ENCODE assay signal across 9 cellular contexts in genomic region chr11:33063326-33063775, GRCh38. TPM values are rescaled to one million over a fixed set of nuclear protein-coding genes. Genes with fewer than 3 reads are reported as not detected.
DNase-seq lines count a peak whose midpoint lies in the region; ATAC-seq and TF ChIP-seq lines count a peak whose summit lies in the region.
"Had no signal": no experiment of that assay in that cellular context is flagged by ENCODE, and none has a peak within 500 bp of the region (broad histone marks: within the 10 kb centered on the region; RNA-seq: fewer than 3 reads in every experiment).

No MANE protein-coding gene starts in this region.

- no peak overlapping the region for H2BK12ac ChIP-seq in mesenchymal stem cell (ENCODE audit: low read length in 2 of 2)

- TF ChIP-seq CTCF in GM12865 (IDR thresholded peaks at IDR 0.05; ENCODE audit: insufficient read depth, low read depth, low read length, missing control alignments): no peak
- no peak for TF ChIP-seq CTCF in esophagus muscularis mucosa (IDR thresholded peaks at IDR 0.05)
- TF ChIP-seq CTCF in endothelial cell (IDR thresholded peaks at IDR 0.05; ENCODE audit: unreplicated experiment): no peak

- H3K79me1 ChIP-seq in mesenchymal stem cell (replicated peaks; ENCODE audit: low read length, poor library complexity, severe bottlenecking): peaks cover 27% of the 10 kb centered on the region

- no peak for TF ChIP-seq EP300 in esophagus muscularis mucosa (IDR thresholded peaks at IDR 0.05)

- no peak overlapping the region for H3K4me2 ChIP-seq in mesenchymal stem cell (ENCODE audit: low read length, poor library complexity, severe bottlenecking)

- no peak for TF ChIP-seq POLR2A in esophagus muscularis mucosa (IDR thresholded peaks at IDR 0.05; ENCODE audit: low read depth)

- H3K27ac Mint-ChIP-seq in endothelial cell (ENCODE audit: unreplicated experiment): no peak overlapping the region

- no peaks in the 10 kb centered on the region for H3K9me3 Mint-ChIP-seq in endothelial cell (ENCODE audit: unreplicated experiment)

- H3K27me3 ChIP-seq in mesenchymal stem cell (ENCODE audit: control insufficient read depth in 1 of 2, insufficient read depth in 1 of 2, low read length in 2 of 2) (no peaks in the 10 kb centered on the region), esophagus muscularis mucosa (no peaks in the 10 kb centered on the region)

- H3K4me1 Mint-ChIP-seq in endothelial cell (ENCODE audit: unreplicated experiment): peaks cover 12% of the 10 kb centered on the region

- intact Hi-C loops in esophagus muscularis mucosa (cut with DNase I): no loop called here

- H2AFZ ChIP-seq in mesenchymal stem cell (ENCODE audit: low read depth, low read length): no peak overlapping the region

- H2BK15ac ChIP-seq in mesenchymal stem cell (ENCODE audit: low read depth, poor library complexity, severe bottlenecking): no peak overlapping the region

- H3K27ac ChIP-seq in mesenchymal stem cell (ENCODE audit: low read length, poor library complexity, severe bottlenecking) (no peak overlapping the region), esophagus muscularis mucosa (replicated peaks in 1 of 4) (peak overlapping the region in 1 of 4 donors; percentile 45)

- no peak overlapping the region for H4K8ac ChIP-seq in mesenchymal stem cell (ENCODE audit: low read length)

- 95% methylated on average over 1 of the region's 2 CpGs for WGBS in mesenchymal stem cell
- 56% methylated on average over 2 of the region's 2 CpGs for WGBS in esophagus muscularis mucosa

- no peak overlapping the region for H2BK5ac ChIP-seq in mesenchymal stem cell (ENCODE audit: low read depth, low read length, poor library complexity, severe bottlenecking)

- no peak overlapping the region for H4K91ac ChIP-seq in mesenchymal stem cell (ENCODE audit: low read length)

- DNase-seq in GM12865 (ENCODE audit: low read depth) (peak; percentile 73), SKM-1 treated with dmso at 0.1 percent for 144 hours (lab: John Stamatoyannopoulos, UW; ENCODE audit: unreplicated experiment) (peak; percentile 43), mesenchymal stem cell (no peak), esophagus muscularis mucosa (ENCODE audit: extremely low spot score) (no peak), endothelial cell (ENCODE audit: low spot score) (no peak), NCI-H2081 (lab: John Stamatoyannopoulos, UW) (no peak), NCI-H128 (lab: John Stamatoyannopoulos, UW; ENCODE audit: unreplicated experiment) (no peak)
- DNase-seq: glutamatergic neuron had no signal

- H2AK5ac ChIP-seq in mesenchymal stem cell (ENCODE audit: low read length, severe bottlenecking): no peak overlapping the region

- H3K9me3 ChIP-seq in mesenchymal stem cell (ENCODE audit: control insufficient read depth, low read length): no peaks in the 10 kb centered on the region
- H3K9me3 ChIP-seq in esophagus muscularis mucosa: no peaks in the 10 kb centered on the region

- no peak overlapping the region for H3K18ac ChIP-seq in mesenchymal stem cell (ENCODE audit: low read depth in 1 of 2, low read length in 2 of 2)

- H3K4ac ChIP-seq in mesenchymal stem cell (ENCODE audit: low read depth in 1 of 2, low read length in 2 of 2): no peak overlapping the region

- H2BK120ac ChIP-seq in mesenchymal stem cell (ENCODE audit: low read depth, low read length): no peak overlapping the region

- H3K27me3 Mint-ChIP-seq in endothelial cell (ENCODE audit: unreplicated experiment): peaks cover 2% of the 10 kb centered on the region

- H3K23ac ChIP-seq in mesenchymal stem cell (ENCODE audit: low read length in 2 of 2): no peak overlapping the region

- no peak overlapping the region for H3K14ac ChIP-seq in mesenchymal stem cell (ENCODE audit: low read length in 2 of 2)

- peak; percentile 58 for ATAC-seq in GM21825 (IDR thresholded peaks at IDR 0.05; ENCODE audit: unreplicated experiment)

- peaks cover 38 to 62% of the 10 kb centered on the region in 2 experiments for H3K36me3 ChIP-seq in mesenchymal stem cell (ENCODE audit: control insufficient read depth in 1 of 2, insufficient read depth in 2 of 2, low read depth in 1 of 2, low read length in 2 of 2)
- peaks cover 41 to 87% (median 78%) of the 10 kb centered on the region in 4 donors for H3K36me3 ChIP-seq in esophagus muscularis mucosa

- H3K4me3 ChIP-seq in GM12865 (ENCODE audit: low read depth, low read length) (no peak overlapping the region), mesenchymal stem cell (ENCODE audit: insufficient read depth in 1 of 2, low read depth in 1 of 2, low read length in 2 of 2) (no peak overlapping the region), esophagus muscularis mucosa (no peak overlapping the region)

- no peak overlapping the region for H3K4me3 Mint-ChIP-seq in endothelial cell (ENCODE audit: unreplicated experiment)

- peak overlapping the region; percentile 52 for H3K9ac ChIP-seq in mesenchymal stem cell (ENCODE audit: low read length)

- peaks cover 16% of the 10 kb centered on the region for H3K36me3 Mint-ChIP-seq in endothelial cell (ENCODE audit: low read depth, unreplicated experiment)

- peaks cover 11% of the 10 kb centered on the region for H3K4me1 ChIP-seq in mesenchymal stem cell (ENCODE audit: control insufficient read depth, insufficient read depth, low read depth, low read length)
- H3K4me1 ChIP-seq in esophagus muscularis mucosa: peaks cover 0 to 41% (median 36%) of the 10 kb centered on the region in 4 donors

RNA-seq across cellular contexts. Expression of gene TCP11L1, which starts 24.0 kb away (rescaled TPM):
- 12.3 TPM for polyA plus RNA-seq in mesenchymal stem cell (2013, experiment 1 of 2)
- polyA plus RNA-seq in mesenchymal stem cell (2013, experiment 2 of 2): 11.9 TPM
- 10 to 100 TPM; 39.6 to 66.0 (median 58.3) TPM for total RNA-seq in esophagus muscularis mucosa
- 26.2 TPM for total RNA-seq in endothelial cell (ENCODE audit: unreplicated experiment)

RNA-seq across cellular contexts. Expression of gene DEPDC7, which starts 47.7 kb away (rescaled TPM):
- polyA plus RNA-seq in mesenchymal stem cell (2013, experiment 1 of 2): 1.4 TPM
- 1.7 TPM for polyA plus RNA-seq in mesenchymal stem cell (2013, experiment 2 of 2)
- 1 to 10 TPM; 1.3 to 2.3 (median 1.8) TPM for total RNA-seq in esophagus muscularis mucosa
- total RNA-seq in endothelial cell (ENCODE audit: unreplicated experiment): 0.74 TPM

Comparison
In these comparisons a context has a peak if more than half of its experiments do, and no peak if none do; other contexts are left out.
1. DNase-seq: peak in GM12865 (single experiment) and SKM-1 treated with dmso at 0.1 percent for 144 hours (single experiment); none in mesenchymal stem cell (single experiment), esophagus muscularis mucosa (single experiment), endothelial cell (single experiment), NCI-H2081 (0 of 2) and NCI-H128 (single experiment).